Comparison of ENCODE assay signal across 13 cellular contexts in the genomic region with DNA sequence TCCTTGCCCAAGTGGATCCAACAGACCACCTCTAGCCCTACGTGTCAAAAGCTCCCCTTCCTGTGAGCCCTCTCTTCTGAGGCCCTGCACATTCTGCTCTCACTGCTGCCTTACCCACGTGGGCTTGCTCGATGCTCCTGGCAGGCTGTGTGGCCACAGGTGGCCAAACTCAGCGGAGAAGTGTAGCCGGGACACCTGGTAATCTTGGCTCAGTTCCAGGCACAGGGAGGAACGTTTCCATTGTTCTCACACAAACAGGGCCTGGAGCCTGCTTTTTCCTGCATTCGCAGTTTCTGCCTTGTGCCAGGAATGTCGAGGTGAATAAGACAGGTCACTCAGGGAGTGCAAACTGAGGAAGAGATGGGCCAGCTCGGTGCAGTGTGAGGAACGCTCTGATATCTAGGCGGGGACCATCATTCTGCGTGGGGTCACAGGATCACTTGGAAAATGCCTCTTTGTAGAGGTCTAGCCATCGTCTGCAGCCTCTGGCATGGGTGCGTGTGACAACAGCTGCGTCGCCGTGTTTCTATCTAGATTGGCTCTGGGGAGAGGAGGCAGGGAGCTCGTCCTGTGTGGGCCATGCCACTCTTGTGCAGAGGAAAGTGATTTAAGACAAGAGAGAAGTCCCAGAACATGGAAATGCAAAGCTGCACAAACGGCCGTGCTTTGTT.
DNase-seq lines count a peak whose midpoint lies in the region; ATAC-seq and TF ChIP-seq lines count a peak whose summit lies in the region.
"Had no signal": no experiment of that assay in that cellular context is flagged by ENCODE, and none has a peak within 500 bp of the region (broad histone marks: within the 10 kb centered on the region; RNA-seq: fewer than 3 reads in every experiment).

No MANE protein-coding gene starts in this region.

- peak overlapping the region; percentile 27 to 94 for H3K27ac ChIP-seq in ascending aorta
- H3K27ac ChIP-seq: psoas muscle had no signal

- H3K4me1 Mint-ChIP-seq in progenitor cell of endocrine pancreas (ENCODE audit: low read depth) (peaks cover 63% of the 10 kb centered on the region), T-helper 17 cell (peaks cover under 1% of the 10 kb centered on the region)
- H3K4me1 Mint-ChIP-seq: activated naive CD4-positive, alpha-beta T cell treated with anti-CD3 and anti-CD28 coated beads, Interleukin-2, amount 50 U/mL, for 24 hours; immature natural killer cell had no signal

- H3K4me1 ChIP-seq in ascending aorta: peaks cover 21 to 34% of the 10 kb centered on the region in 2 donors
- H3K4me1 ChIP-seq: psoas muscle had no signal

- H3K36me3 ChIP-seq in ascending aorta: peaks cover 80 to 97% of the 10 kb centered on the region in 2 donors

- intact Hi-C loops in ascending aorta (cut with DNase I): no loop called here

- H3K27me3 Mint-ChIP-seq in progenitor cell of endocrine pancreas (no peaks in the 10 kb centered on the region), T-helper 17 cell (no peaks in the 10 kb centered on the region)
- H3K27me3 Mint-ChIP-seq: activated naive CD4-positive, alpha-beta T cell treated with anti-CD3 and anti-CD28 coated beads, Interleukin-2, amount 50 U/mL, for 24 hours; effector memory CD8-positive, alpha-beta T cell had no signal

- TF ChIP-seq CTCF in ascending aorta (IDR thresholded peaks at IDR 0.05) (no peak), progenitor cell of endocrine pancreas (IDR thresholded peaks at IDR 0.05; ENCODE audit: unreplicated experiment) (no peak)

- no peak for ATAC-seq in HG02798 (IDR thresholded peaks at IDR 0.05; ENCODE audit: poor library complexity, unreplicated experiment)
- ATAC-seq in T-helper 17 cell: no peak
- ATAC-seq in HG03108 (IDR thresholded peaks at IDR 0.05; ENCODE audit: unreplicated experiment): no peak
- ATAC-seq: effector memory CD8-positive, alpha-beta T cell; psoas muscle had no signal

- no peak overlapping the region for H3K4me3 ChIP-seq in ascending aorta
- H3K4me3 ChIP-seq: psoas muscle had no signal

- DNase-seq in DMS79 treated with DMSO at 0.1 percent for 48 hours (lab: John Stamatoyannopoulos, UW) (peak; percentile 98), NCI-H2107 treated with DMSO at 0.1 percent for 48 hours (lab: John Stamatoyannopoulos, UW; ENCODE audit: unreplicated experiment) (peak; percentile 96), ascending aorta (ENCODE audit: low spot score in 2 of 2) (no peak), progenitor cell of endocrine pancreas (ENCODE audit: low spot score, unreplicated experiment) (no peak), hypothalamus (lab: John Stamatoyannopoulos, UW) (no peak), T-helper 17 cell (no peak)
- DNase-seq: effector memory CD8-positive, alpha-beta T cell; immature natural killer cell; NK-92 treated with Interleukin-12 subunit alpha and Interleukin-12 subunit beta, amount 100 ng/mL, for 24 hours; psoas muscle had no signal

- H3K36me3 Mint-ChIP-seq in progenitor cell of endocrine pancreas (ENCODE audit: insufficient read depth) (no peaks in the 10 kb centered on the region), T-helper 17 cell (ENCODE audit: low read depth) (peaks cover 2% of the 10 kb centered on the region)

- H3K9me3 ChIP-seq in ascending aorta (no peaks in the 10 kb centered on the region), T-helper 17 cell (ENCODE audit: control insufficient read depth, low read length, poor library complexity, severe bottlenecking) (no peaks in the 10 kb centered on the region)
- H3K9me3 ChIP-seq: psoas muscle had no signal

- no peaks in the 10 kb centered on the region for H3K27me3 ChIP-seq in ascending aorta

- H3K4me3 Mint-ChIP-seq in progenitor cell of endocrine pancreas (ENCODE audit: low read depth) (no peak overlapping the region), T-helper 17 cell (no peak overlapping the region)
- H3K4me3 Mint-ChIP-seq: activated naive CD4-positive, alpha-beta T cell treated with anti-CD3 and anti-CD28 coated beads, Interleukin-2, amount 50 U/mL, for 24 hours; effector memory CD8-positive, alpha-beta T cell; immature natural killer cell had no signal

- H3K27ac Mint-ChIP-seq in progenitor cell of endocrine pancreas: peak overlapping the region; percentile 35
- no peak overlapping the region for H3K27ac Mint-ChIP-seq in T-helper 17 cell
- H3K27ac Mint-ChIP-seq: activated naive CD4-positive, alpha-beta T cell treated with anti-CD3 and anti-CD28 coated beads, Interleukin-2, amount 50 U/mL, for 24 hours; effector memory CD8-positive, alpha-beta T cell; immature natural killer cell had no signal

- H3K9me3 Mint-ChIP-seq in progenitor cell of endocrine pancreas (ENCODE audit: low read depth): no peaks in the 10 kb centered on the region
- H3K9me3 Mint-ChIP-seq: activated naive CD4-positive, alpha-beta T cell treated with anti-CD3 and anti-CD28 coated beads, Interleukin-2, amount 50 U/mL, for 24 hours; effector memory CD8-positive, alpha-beta T cell; immature natural killer cell had no signal

Comparison
In these comparisons a context has a peak if more than half of its experiments do, and no peak if none do; other contexts are left out.
1. DNase-seq: peak in DMS79 treated with DMSO at 0.1 percent for 48 hours (single experiment) and NCI-H2107 treated with DMSO at 0.1 percent for 48 hours (single experiment); none in ascending aorta (0 of 2), progenitor cell of endocrine pancreas (single experiment), hypothalamus (0 of 51) and T-helper 17 cell (0 of 3).